In the genomic region with DNA sequence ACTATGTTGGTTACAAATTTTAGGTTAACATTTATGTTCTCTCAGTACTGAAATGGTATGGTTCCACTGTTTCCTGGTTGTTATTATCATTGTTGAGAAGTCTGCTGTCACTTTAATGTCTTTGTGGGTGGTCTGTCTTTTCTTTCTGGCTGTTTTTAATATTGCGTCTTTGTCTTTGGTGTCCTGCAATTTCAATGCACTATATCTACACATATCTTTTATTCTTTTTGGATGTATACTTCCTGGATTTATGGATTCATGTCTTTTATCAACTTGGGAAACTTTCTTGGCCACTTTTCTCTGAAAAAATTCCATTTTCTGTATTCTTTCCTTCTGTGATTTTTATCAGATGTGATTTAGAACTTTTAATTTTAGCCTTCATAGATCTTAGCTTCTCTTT, we compare ENCODE assay signal across 19 cellular contexts.
"Had no signal": no experiment of that assay in that cellular context is flagged by ENCODE, and none has a peak within 500 bp of the region (broad histone marks: within the 10 kb centered on the region; RNA-seq: fewer than 3 reads in every experiment).

No MANE protein-coding gene starts in this region.

- H3K36me3 ChIP-seq: esophagus squamous epithelium, gastroesophageal sphincter, left ventricle myocardium inferior, lower lobe of right lung, ovary, right atrium auricular region had no signal

- H3K27me3 ChIP-seq: esophagus squamous epithelium, gastroesophageal sphincter, ovary, right atrium auricular region had no signal

- FAIRE-seq: keratinocyte, small intestine, urothelium cell line had no signal

- H3K4me3 ChIP-seq: esophagus squamous epithelium, gastroesophageal sphincter, left ventricle myocardium inferior, lower lobe of right lung, ovary, right atrium auricular region had no signal

- H3K27ac Mint-ChIP-seq: effector memory CD8-positive, alpha-beta T cell; immature natural killer cell; memory B cell; mesothelial cell of epicardium; natural killer cell; type B pancreatic cell had no signal

- H3K4me1 Mint-ChIP-seq: immature natural killer cell, mesothelial cell of epicardium, natural killer cell, neural crest cell had no signal

- H3K4me3 Mint-ChIP-seq: effector memory CD8-positive, alpha-beta T cell; immature natural killer cell; memory B cell; mesothelial cell of epicardium; natural killer cell; neural crest cell; type B pancreatic cell had no signal

- DNase-seq: effector memory CD8-positive, alpha-beta T cell; esophagus squamous epithelium; foreskin fibroblast; immature natural killer cell; left ventricle myocardium inferior; lower lobe of right lung; natural killer cell; ovary; small intestine; stimulated activated CD4-positive, alpha-beta T cell treated with anti-CD3 and anti-CD28 coated beads, Interleukin-2, amount 100 ng/mL, for 48 hours; stimulated activated naive CD4-positive, alpha-beta T cell treated with Interleukin-2 at 50 U/mL for 16 hours had no signal

- ATAC-seq: effector memory CD8-positive, alpha-beta T cell; gastroesophageal sphincter; lower lobe of right lung; natural killer cell had no signal

- H3K9me3 ChIP-seq: lower lobe of right lung had no signal

- H3K27ac ChIP-seq: esophagus squamous epithelium, gastroesophageal sphincter, left ventricle myocardium inferior, lower lobe of right lung, ovary, right atrium auricular region had no signal

- H3K4me1 ChIP-seq: esophagus squamous epithelium, left ventricle myocardium inferior, lower lobe of right lung, right atrium auricular region had no signal

- H3K36me3 Mint-ChIP-seq: mesothelial cell of epicardium, type B pancreatic cell had no signal
